In the genomic region with DNA sequence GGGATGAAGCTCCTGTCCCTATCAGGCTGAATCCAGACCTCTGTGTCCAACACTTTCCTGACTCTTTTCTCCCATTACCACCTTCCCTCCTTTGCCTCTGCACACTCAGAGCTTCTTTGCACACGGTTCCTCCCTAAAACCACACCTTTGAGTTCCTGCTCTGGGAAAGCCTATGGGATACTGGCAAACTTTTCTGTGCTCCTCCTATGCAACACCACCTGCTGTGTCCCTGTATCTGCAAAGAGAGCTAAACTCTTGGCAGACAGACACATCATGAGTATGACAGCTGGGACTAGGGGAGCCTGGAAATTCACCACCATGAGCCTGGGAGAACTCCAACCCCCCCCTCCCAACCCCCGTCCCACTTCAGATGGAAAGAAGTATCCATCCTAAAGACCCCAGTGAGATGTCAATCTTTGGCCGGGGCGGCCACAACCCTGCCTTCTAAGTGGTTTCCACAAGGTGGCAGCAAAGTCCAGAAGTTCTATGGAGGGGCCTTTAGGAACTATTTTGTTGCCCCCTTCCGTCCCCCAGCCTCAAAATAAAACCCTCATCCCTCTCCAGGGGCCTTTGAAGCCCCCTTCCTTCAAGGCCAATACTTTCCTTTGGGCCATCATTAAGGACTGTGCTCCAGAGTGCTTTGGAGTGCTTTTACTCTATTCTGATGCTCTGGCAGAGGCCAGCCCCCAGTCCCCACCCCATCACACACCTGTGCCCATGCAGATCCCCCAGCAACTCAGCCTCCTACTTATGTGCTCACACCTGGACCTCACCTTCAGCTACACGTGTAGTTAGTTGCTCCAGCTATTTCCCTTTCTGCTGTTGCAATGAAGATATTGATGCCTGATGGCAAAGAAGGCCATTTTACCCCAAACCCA, we compare ENCODE assay signal across 8 cellular contexts. TPM values are rescaled to one million over a fixed set of nuclear protein-coding genes. Genes with fewer than 3 reads are reported as not detected.
DNase-seq lines count a peak whose midpoint lies in the region; ATAC-seq and TF ChIP-seq lines count a peak whose summit lies in the region.

No MANE protein-coding gene starts in this region.

- POLR2A ChIA-PET in CD4-positive, alpha-beta memory T cell (lab: Charles Lee; ENCODE audit: partially characterized antibody) = interaction anchor here (0.8 to 1.5 kb wide), 2 partner anchors 202 to 268 kb away, joined by 3 to 5 read pairs; no protein-coding TSS in a partner anchor

- no peak for ATAC-seq in GM18870 (IDR thresholded peaks at IDR 0.05; ENCODE audit: unreplicated experiment)
- ATAC-seq in HG03025 (IDR thresholded peaks at IDR 0.05; ENCODE audit: low FRiP score, unreplicated experiment) = no peak

- H3K27me3 ChIP-seq in CD4-positive, alpha-beta memory T cell (ENCODE audit: insufficient read depth, low read length) = no peaks in the 10 kb centered on the region
- H3K27me3 ChIP-seq in neural progenitor cell = no peaks in the 10 kb centered on the region

- intact Hi-C loops in CD4-positive, alpha-beta memory T cell (cut with micrococcal nuclease) = loop anchor here (1.0 to 5.0 kb wide), 5 partner anchors 42 to 445 kb away; partner anchors contain the start of gene REXO2

- peaks cover 26% of the 10 kb centered on the region for H3F3A ChIP-seq in neural progenitor cell (ENCODE audit: low read depth)

- no peak overlapping the region for H3K4me3 Mint-ChIP-seq in CD4-positive, alpha-beta memory T cell
- no peak overlapping the region for H3K4me3 Mint-ChIP-seq in neural progenitor cell

- no peaks in the 10 kb centered on the region for H3K79me2 ChIP-seq in neural progenitor cell (ENCODE audit: low read depth)

- H3K4me1 ChIP-seq in CD4-positive, alpha-beta memory T cell (ENCODE audit: insufficient read depth, low read length) = no peaks in the 10 kb centered on the region
- H3K4me1 ChIP-seq in neural progenitor cell = peaks cover 34% of the 10 kb centered on the region

- no peak overlapping the region for H3K4me3 ChIP-seq in CD4-positive, alpha-beta memory T cell (ENCODE audit: low read length in 2 of 2)
- H3K4me3 ChIP-seq in neural progenitor cell = no peak overlapping the region

- no peak overlapping the region for H3K27ac Mint-ChIP-seq in CD4-positive, alpha-beta memory T cell
- peak overlapping the region; percentile 60 for H3K27ac Mint-ChIP-seq in neural progenitor cell

- no peaks in the 10 kb centered on the region for H3K9me3 ChIP-seq in CD4-positive, alpha-beta memory T cell (ENCODE audit: control insufficient read depth in 1 of 2, low read length in 2 of 2)
- H3K9me3 ChIP-seq in neural progenitor cell (ENCODE audit: low read depth) = no peaks in the 10 kb centered on the region

- H3K9ac ChIP-seq in neural progenitor cell = no peak overlapping the region

- no peak overlapping the region for H3K4me2 ChIP-seq in neural progenitor cell

- no peak overlapping the region for H3K27ac ChIP-seq in CD4-positive, alpha-beta memory T cell (ENCODE audit: low read depth, low read length)
- H3K27ac ChIP-seq in neural progenitor cell = no peak overlapping the region

- CTCF ChIA-PET in CD4-positive, alpha-beta memory T cell (lab: Charles Lee; ENCODE audit: partially characterized antibody) = interaction anchor here (0.6 to 14.9 kb wide), 27 partner anchors 8 to 399 kb away, joined by 3 to 320 read pairs (median 4); no protein-coding TSS in a partner anchor

- peak in 4 of 5 donors; percentile 18 to 33 (median 22) for DNase-seq in CD4-positive, alpha-beta memory T cell
- peak; percentile 7 for DNase-seq in HK-2 (ENCODE audit: unreplicated experiment)
- DNase-seq in activated CD4-positive, alpha-beta T cell treated with anti-CD3 and anti-CD28 coated beads, Interleukin-2, amount 50 U/mL, for 1 hour = peak; percentile 33
- DNase-seq in epidermal melanocyte (ENCODE audit: insufficient read length, low spot score) = peak; percentile 33
- DNase-seq in neural progenitor cell (ENCODE audit: low spot score) = peak; percentile 76
- DNase-seq in SIG-M5 (lab: John Stamatoyannopoulos, UW) = no peak

- peaks cover 6 to 13% of the 10 kb centered on the region in 2 donors for H3K27me3 Mint-ChIP-seq in CD4-positive, alpha-beta memory T cell
- peaks cover 18% of the 10 kb centered on the region for H3K27me3 Mint-ChIP-seq in neural progenitor cell (ENCODE audit: insufficient read depth, low read depth)

- H3K9me3 Mint-ChIP-seq in CD4-positive, alpha-beta memory T cell = no peaks in the 10 kb centered on the region
- no peaks in the 10 kb centered on the region for H3K9me3 Mint-ChIP-seq in neural progenitor cell

- H4K20me1 ChIP-seq in neural progenitor cell (ENCODE audit: low read depth) = peaks cover 7% of the 10 kb centered on the region

- no peaks in the 10 kb centered on the region for H3K36me3 Mint-ChIP-seq in CD4-positive, alpha-beta memory T cell
- H3K36me3 Mint-ChIP-seq in neural progenitor cell = no peaks in the 10 kb centered on the region

- H2AFZ ChIP-seq in neural progenitor cell (replicated peaks) = no peak overlapping the region

- peak; percentile 80 for TF ChIP-seq CTCF in neural progenitor cell (IDR thresholded peaks at IDR 0.05)

- no peaks in the 10 kb centered on the region for H3K36me3 ChIP-seq in CD4-positive, alpha-beta memory T cell (ENCODE audit: insufficient read depth, low read length)
- no peaks in the 10 kb centered on the region for H3K36me3 ChIP-seq in neural progenitor cell

- H3K4me1 Mint-ChIP-seq in CD4-positive, alpha-beta memory T cell = peaks cover 0 to 1% (median 0%) of the 10 kb centered on the region in 4 donors
- peaks cover 30% of the 10 kb centered on the region for H3K4me1 Mint-ChIP-seq in neural progenitor cell

RNA-seq across cellular contexts. Expression of gene HTR3A, which starts 19.4 kb away (rescaled TPM):
- not detected for total RNA-seq in CD4-positive, alpha-beta memory T cell
- under 1 TPM in 1 of 2 donors, not detected in 1; 0.23 TPM for polyA plus RNA-seq in CD4-positive, alpha-beta memory T cell
- 0.19 TPM in 1 of 2 replicates, not detected in the other for total RNA-seq in neural progenitor cell (ENCODE audit: low replicate concordance)
